ENCODE assay signal across 19 cellular contexts in genomic region chr12:124474709-124475108, GRCh38.
A peak's percentile ranks its signal among the peaks of the same experiment; 100 is the strongest.
DNase-seq lines count a peak whose midpoint lies in the region; ATAC-seq and TF ChIP-seq lines count a peak whose summit lies in the region.
"Had no signal": no experiment of that assay in that cellular context is flagged by ENCODE, and none has a peak within 500 bp of the region (broad histone marks: within the 10 kb centered on the region; RNA-seq: fewer than 3 reads in every experiment).

No MANE protein-coding gene starts in this region.

- no peak for TF ChIP-seq POLR2A in thyroid gland (IDR thresholded peaks at IDR 0.05)

- no peaks in the 10 kb centered on the region for H3K9me3 ChIP-seq in thyroid gland

- no peak overlapping the region for H3K27ac ChIP-seq in thyroid gland
- H3K27ac ChIP-seq: spleen had no signal

- peaks cover 83% of the 10 kb centered on the region for H3K36me3 Mint-ChIP-seq in brain
- peaks cover 66% of the 10 kb centered on the region for H3K36me3 Mint-ChIP-seq in progenitor cell of endocrine pancreas (ENCODE audit: insufficient read depth)

- H3K36me3 ChIP-seq in thyroid gland, result peaks cover 19 to 34% of the 10 kb centered on the region in 2 donors

- H3K27ac Mint-ChIP-seq in brain (peak overlapping the region in 3 of 5 experiments; percentile 10 to 84 (median 63)), progenitor cell of endocrine pancreas (peak overlapping the region; percentile 20)
- H3K27ac Mint-ChIP-seq: activated CD8-positive, alpha-beta T cell treated with anti-CD3 and anti-CD28 coated beads, Interleukin-2, amount 10 ng/mL, durations not matched to agents 7 days and 5 days; activated T-helper 2 cell treated with anti-CD3 and anti-CD28 coated beads, Interferon-gamma antibody, Interleukin-2, Interleukin-4, amounts not matched to agents 10 μg/mL and 5 μg/mL and 100 μg/mL, durations not matched to agents 14 hours and 24 hours and 36 hours; nephron progenitor cell; stimulated activated memory B cell treated with anti-CD40 and anti-IgM and Interleukin-4, amounts not matched to agents 10 μg/mL and 1 μg/mL and 100 μg/mL, for 72 hours had no signal

- H3K4me3 ChIP-seq in thyroid gland (replicated peaks in 1 of 3), result no peak overlapping the region
- H3K4me3 ChIP-seq: GM12878, spleen had no signal

- peaks cover 15 to 49% (median 27%) of the 10 kb centered on the region in 5 experiments for H3K9me3 Mint-ChIP-seq in brain
- peaks cover 12% of the 10 kb centered on the region for H3K9me3 Mint-ChIP-seq in progenitor cell of endocrine pancreas (ENCODE audit: low read depth)

- DNase-seq in COLO668 (lab: John Stamatoyannopoulos, UW; ENCODE audit: unreplicated experiment), result peak; percentile 24
- DNase-seq in hippocampal formation (lab: John Stamatoyannopoulos, UW), result peak; percentile 93
- DNase-seq in progenitor cell of endocrine pancreas (ENCODE audit: low spot score, unreplicated experiment), result no peak
- no peak for DNase-seq in activated gamma-delta T cell treated with Interleukin-2 at 50 U/mL for 16 hours
- no peak for DNase-seq in thyroid gland
- DNase-seq in kidney tubule cell (ENCODE audit: low spot score), result no peak
- DNase-seq: activated CD8-positive, alpha-beta T cell treated with anti-CD3 and anti-CD28 coated beads, Interleukin-2, amount 10 ng/mL, durations not matched to agents 7 days and 5 days; aorta; GOT3; NCI-H187; NCI-H526 treated with DMSO at 0.1 percent for 48 hours; nephron progenitor cell; PC-3; spleen had no signal

- H3K4me3 Mint-ChIP-seq in brain (no peak overlapping the region), progenitor cell of endocrine pancreas (ENCODE audit: low read depth) (no peak overlapping the region)
- H3K4me3 Mint-ChIP-seq: activated CD8-positive, alpha-beta T cell treated with anti-CD3 and anti-CD28 coated beads, Interleukin-2, amount 10 ng/mL, durations not matched to agents 7 days and 5 days; nephron progenitor cell; stimulated activated memory B cell treated with anti-CD40 and anti-IgM and Interleukin-4, amounts not matched to agents 10 μg/mL and 1 μg/mL and 100 μg/mL, for 72 hours had no signal

- intact Hi-C loops in thyroid gland (cut with DNase I), result no loop called here

- TF ChIP-seq CTCF in brain (conservative IDR thresholded peaks at IDR 0.05), result no peak
- TF ChIP-seq CTCF in progenitor cell of endocrine pancreas (IDR thresholded peaks at IDR 0.05; ENCODE audit: unreplicated experiment), result no peak
- no peak for TF ChIP-seq CTCF in thyroid gland (IDR thresholded peaks at IDR 0.05)

- WGBS in thyroid gland, 2 donors, result 100% methylated on average over 3 of the region's 9 CpGs; no CpG with 5 or more reads in 1 of the 2 donors

- H3K4me1 Mint-ChIP-seq in brain, result peaks cover 20% of the 10 kb centered on the region
- no peaks in the 10 kb centered on the region for H3K4me1 Mint-ChIP-seq in progenitor cell of endocrine pancreas (ENCODE audit: low read depth)

- H3K27me3 Mint-ChIP-seq in brain (no peaks in the 10 kb centered on the region), progenitor cell of endocrine pancreas (no peaks in the 10 kb centered on the region)
- H3K27me3 Mint-ChIP-seq: stimulated activated memory B cell treated with anti-CD40 and anti-IgM and Interleukin-4, amounts not matched to agents 10 μg/mL and 1 μg/mL and 100 μg/mL, for 72 hours had no signal

- peaks cover 2% of the 10 kb centered on the region in 2 donors for H3K4me1 ChIP-seq in thyroid gland

- no peaks in the 10 kb centered on the region for H3K27me3 ChIP-seq in thyroid gland
- H3K27me3 ChIP-seq: spleen had no signal

- no peak for ATAC-seq in HG03097 (IDR thresholded peaks at IDR 0.05; ENCODE audit: low FRiP score, unreplicated experiment)
- ATAC-seq: activated CD8-positive, alpha-beta T cell treated with anti-CD3 and anti-CD28 coated beads, Interleukin-2, amount 10 ng/mL, durations not matched to agents 7 days and 5 days; GM12878; PC-3; stimulated activated memory B cell treated with anti-CD40 and anti-IgM and Interleukin-4, amounts not matched to agents 10 μg/mL and 1 μg/mL and 100 μg/mL, for 72 hours had no signal

Comparison
In these comparisons a context has a peak if more than half of its experiments do, and no peak if none do; other contexts are left out.
1. DNase-seq: peak in COLO668 (single experiment) and hippocampal formation (2 of 2); none in progenitor cell of endocrine pancreas (single experiment), activated gamma-delta T cell treated with Interleukin-2 at 50 U/mL for 16 hours (single experiment), thyroid gland (0 of 2) and kidney tubule cell (single experiment).